17 cellular contexts compared by ENCODE assay signal in the genomic region with DNA sequence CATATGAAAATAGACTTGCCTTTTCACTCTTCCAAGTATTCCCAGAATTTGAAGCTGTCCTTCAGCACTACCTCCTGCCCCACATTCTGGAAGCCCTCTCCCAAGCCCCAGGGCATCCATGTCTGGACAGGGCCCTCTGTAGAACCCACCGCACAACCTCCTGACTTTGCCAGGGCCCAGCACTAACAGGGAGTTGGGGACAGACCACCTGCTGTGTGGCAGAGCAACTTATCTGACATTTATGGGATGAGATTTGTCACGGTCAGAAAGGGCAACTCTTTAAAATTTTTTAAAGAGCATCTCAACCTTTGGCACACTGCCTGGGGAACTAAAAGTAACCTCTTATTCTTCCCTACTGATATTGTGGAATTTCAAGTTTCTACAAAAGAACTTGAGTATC.
DNase-seq lines count a peak whose midpoint lies in the region; ATAC-seq and TF ChIP-seq lines count a peak whose summit lies in the region.
"Had no signal": no experiment of that assay in that cellular context is flagged by ENCODE, and none has a peak within 500 bp of the region (broad histone marks: within the 10 kb centered on the region; RNA-seq: fewer than 3 reads in every experiment).

No MANE protein-coding gene starts in this region.

- intact Hi-C loops in activated CD4-positive, alpha-beta T cell treated with anti-CD3 and anti-CD28 coated beads for 36 hours (cut with DNase I, micrococcal nuclease) = no loop called here
- intact Hi-C loops in tibial artery (cut with DNase I; ENCODE audit: low total_unique reads) = no loop called here

- H3K27me3 Mint-ChIP-seq in mesothelial cell of epicardium (ENCODE audit: low read depth) = no peaks in the 10 kb centered on the region
- H3K27me3 Mint-ChIP-seq in stimulated activated naive B cell treated with anti-CD40 and anti-IgM and Interleukin-4, amounts not matched to agents 10 μg/mL and 1 μg/mL and 100 μg/mL, for 72 hours = peaks cover 5 to 12% of the 10 kb centered on the region in 2 donors
- H3K27me3 Mint-ChIP-seq in activated CD4-positive, alpha-beta T cell treated with anti-CD3 and anti-CD28 coated beads for 36 hours = peaks cover 6% of the 10 kb centered on the region
- H3K27me3 Mint-ChIP-seq in progenitor cell of endocrine pancreas = no peaks in the 10 kb centered on the region

- H3K4me1 Mint-ChIP-seq in mesothelial cell of epicardium = peaks cover 35% of the 10 kb centered on the region
- H3K4me1 Mint-ChIP-seq in stimulated activated naive B cell treated with anti-CD40 and anti-IgM and Interleukin-4, amounts not matched to agents 10 μg/mL and 1 μg/mL and 100 μg/mL, for 72 hours = no peaks in the 10 kb centered on the region
- H3K4me1 Mint-ChIP-seq in activated CD4-positive, alpha-beta T cell treated with anti-CD3 and anti-CD28 coated beads for 36 hours = no peaks in the 10 kb centered on the region
- H3K4me1 Mint-ChIP-seq in progenitor cell of endocrine pancreas (ENCODE audit: low read depth) = peaks cover 13% of the 10 kb centered on the region
- H3K4me1 Mint-ChIP-seq: CD4-positive, alpha-beta memory T cell; GM23338 had no signal

- POLR2A ChIA-PET in activated CD4-positive, alpha-beta T cell treated with anti-CD3 and anti-CD28 coated beads for 36 hours (lab: Charles Lee) = no interaction called here

- no peak for TF ChIP-seq RAD21 in Ishikawa (IDR thresholded peaks at IDR 0.05; ENCODE audit: low read depth)

- TF ChIP-seq CTCF in mesothelial cell of epicardium (IDR thresholded peaks at IDR 0.05; ENCODE audit: unreplicated experiment) (no peak), progenitor cell of endocrine pancreas (IDR thresholded peaks at IDR 0.05; ENCODE audit: unreplicated experiment) (no peak), tibial artery (IDR thresholded peaks at IDR 0.05) (no peak)

- H3K4me3 Mint-ChIP-seq in mesothelial cell of epicardium = no peak overlapping the region
- no peak overlapping the region for H3K4me3 Mint-ChIP-seq in stimulated activated naive B cell treated with anti-CD40 and anti-IgM and Interleukin-4, amounts not matched to agents 10 μg/mL and 1 μg/mL and 100 μg/mL, for 72 hours
- no peak overlapping the region for H3K4me3 Mint-ChIP-seq in activated CD4-positive, alpha-beta T cell treated with anti-CD3 and anti-CD28 coated beads for 36 hours
- H3K4me3 Mint-ChIP-seq in progenitor cell of endocrine pancreas (ENCODE audit: low read depth) = no peak overlapping the region
- H3K4me3 Mint-ChIP-seq: CD4-positive, alpha-beta memory T cell; GM23338 had no signal

- H3K36me3 ChIP-seq in tibial artery = no peaks in the 10 kb centered on the region
- H3K36me3 ChIP-seq: BE2C had no signal

- no peaks in the 10 kb centered on the region for H3K9me3 ChIP-seq in tibial artery
- H3K9me3 ChIP-seq: A549, BE2C had no signal

- H3K27ac Mint-ChIP-seq in mesothelial cell of epicardium (peak overlapping the region; percentile 61), progenitor cell of endocrine pancreas (no peak overlapping the region)
- H3K27ac Mint-ChIP-seq in stimulated activated naive B cell treated with anti-CD40 and anti-IgM and Interleukin-4, amounts not matched to agents 10 μg/mL and 1 μg/mL and 100 μg/mL, for 72 hours = peak overlapping the region; percentile 14
- H3K27ac Mint-ChIP-seq in activated CD4-positive, alpha-beta T cell treated with anti-CD3 and anti-CD28 coated beads for 36 hours = no peak overlapping the region
- H3K27ac Mint-ChIP-seq: CD4-positive, alpha-beta memory T cell; GM23338 had no signal

- no peaks in the 10 kb centered on the region for H3K4me1 ChIP-seq in tibial artery
- H3K4me1 ChIP-seq: A549, BE2C had no signal

- peak; percentile 30 for DNase-seq in ELF-1 (ENCODE audit: low read depth, low spot score)
- DNase-seq in mesothelial cell of epicardium (ENCODE audit: low spot score in 2 of 2, unreplicated experiment in 2 of 2) = no peak
- DNase-seq in stimulated activated naive B cell treated with anti-CD40 and anti-IgM and Interleukin-4, amounts not matched to agents 10 μg/mL and 1 μg/mL and 100 μg/mL, for 72 hours = no peak
- no peak for DNase-seq in activated CD4-positive, alpha-beta T cell treated with anti-CD3 and anti-CD28 coated beads for 36 hours
- no peak for DNase-seq in progenitor cell of endocrine pancreas (ENCODE audit: low spot score, unreplicated experiment)
- no peak for DNase-seq in NCI-H1048 (lab: John Stamatoyannopoulos, UW)
- no peak for DNase-seq in tibial artery
- DNase-seq: BE2C; CD4-positive, alpha-beta memory T cell; DND-41; H7; IMR-90 had no signal

- no peaks in the 10 kb centered on the region for H3K9me3 Mint-ChIP-seq in mesothelial cell of epicardium
- H3K9me3 Mint-ChIP-seq in stimulated activated naive B cell treated with anti-CD40 and anti-IgM and Interleukin-4, amounts not matched to agents 10 μg/mL and 1 μg/mL and 100 μg/mL, for 72 hours = no peaks in the 10 kb centered on the region
- H3K9me3 Mint-ChIP-seq in activated CD4-positive, alpha-beta T cell treated with anti-CD3 and anti-CD28 coated beads for 36 hours (ENCODE audit: low read depth) = no peaks in the 10 kb centered on the region
- no peaks in the 10 kb centered on the region for H3K9me3 Mint-ChIP-seq in progenitor cell of endocrine pancreas (ENCODE audit: low read depth)
- H3K9me3 Mint-ChIP-seq: CD4-positive, alpha-beta memory T cell had no signal

- H3K36me3 Mint-ChIP-seq in mesothelial cell of epicardium (no peaks in the 10 kb centered on the region), progenitor cell of endocrine pancreas (ENCODE audit: insufficient read depth) (no peaks in the 10 kb centered on the region)
- no peaks in the 10 kb centered on the region for H3K36me3 Mint-ChIP-seq in stimulated activated naive B cell treated with anti-CD40 and anti-IgM and Interleukin-4, amounts not matched to agents 10 μg/mL and 1 μg/mL and 100 μg/mL, for 72 hours
- no peaks in the 10 kb centered on the region for H3K36me3 Mint-ChIP-seq in activated CD4-positive, alpha-beta T cell treated with anti-CD3 and anti-CD28 coated beads for 36 hours (ENCODE audit: low read depth)
- H3K36me3 Mint-ChIP-seq: CD4-positive, alpha-beta memory T cell had no signal

- ATAC-seq in stimulated activated naive B cell treated with anti-CD40 and anti-IgM and Interleukin-4, amounts not matched to agents 10 μg/mL and 1 μg/mL and 100 μg/mL, for 72 hours (replicated peaks) = no peak
- ATAC-seq in activated CD4-positive, alpha-beta T cell treated with anti-CD3 and anti-CD28 coated beads for 36 hours = no peak
- ATAC-seq: A549, GM12878, GM23338 had no signal

- CTCF ChIA-PET in activated CD4-positive, alpha-beta T cell treated with anti-CD3 and anti-CD28 coated beads for 36 hours (lab: Charles Lee) = no interaction called here

- no peak overlapping the region for H3K4me3 ChIP-seq in tibial artery
- H3K4me3 ChIP-seq: A549, GM12878, GM23338 had no signal

- H3K27ac ChIP-seq in tibial artery = no peak overlapping the region
- H3K27ac ChIP-seq: A549, C4-2B had no signal

- no peak for TF ChIP-seq EP300 in Ishikawa (IDR thresholded peaks at IDR 0.05; ENCODE audit: borderline replicate concordance)

- no peaks in the 10 kb centered on the region for H3K27me3 ChIP-seq in tibial artery
- H3K27me3 ChIP-seq: BE2C had no signal

TF ChIP-seq in Ishikawa, 13 proteins besides CTCF, POLR2A, EP300 and RAD21:
- no peak for TF ChIP-seq CREB1 (IDR thresholded peaks at IDR 0.05; ENCODE audit: low read depth)
- TF ChIP-seq EGR1 (IDR thresholded peaks at IDR 0.05) = no peak
- TF ChIP-seq, protein P1, sequence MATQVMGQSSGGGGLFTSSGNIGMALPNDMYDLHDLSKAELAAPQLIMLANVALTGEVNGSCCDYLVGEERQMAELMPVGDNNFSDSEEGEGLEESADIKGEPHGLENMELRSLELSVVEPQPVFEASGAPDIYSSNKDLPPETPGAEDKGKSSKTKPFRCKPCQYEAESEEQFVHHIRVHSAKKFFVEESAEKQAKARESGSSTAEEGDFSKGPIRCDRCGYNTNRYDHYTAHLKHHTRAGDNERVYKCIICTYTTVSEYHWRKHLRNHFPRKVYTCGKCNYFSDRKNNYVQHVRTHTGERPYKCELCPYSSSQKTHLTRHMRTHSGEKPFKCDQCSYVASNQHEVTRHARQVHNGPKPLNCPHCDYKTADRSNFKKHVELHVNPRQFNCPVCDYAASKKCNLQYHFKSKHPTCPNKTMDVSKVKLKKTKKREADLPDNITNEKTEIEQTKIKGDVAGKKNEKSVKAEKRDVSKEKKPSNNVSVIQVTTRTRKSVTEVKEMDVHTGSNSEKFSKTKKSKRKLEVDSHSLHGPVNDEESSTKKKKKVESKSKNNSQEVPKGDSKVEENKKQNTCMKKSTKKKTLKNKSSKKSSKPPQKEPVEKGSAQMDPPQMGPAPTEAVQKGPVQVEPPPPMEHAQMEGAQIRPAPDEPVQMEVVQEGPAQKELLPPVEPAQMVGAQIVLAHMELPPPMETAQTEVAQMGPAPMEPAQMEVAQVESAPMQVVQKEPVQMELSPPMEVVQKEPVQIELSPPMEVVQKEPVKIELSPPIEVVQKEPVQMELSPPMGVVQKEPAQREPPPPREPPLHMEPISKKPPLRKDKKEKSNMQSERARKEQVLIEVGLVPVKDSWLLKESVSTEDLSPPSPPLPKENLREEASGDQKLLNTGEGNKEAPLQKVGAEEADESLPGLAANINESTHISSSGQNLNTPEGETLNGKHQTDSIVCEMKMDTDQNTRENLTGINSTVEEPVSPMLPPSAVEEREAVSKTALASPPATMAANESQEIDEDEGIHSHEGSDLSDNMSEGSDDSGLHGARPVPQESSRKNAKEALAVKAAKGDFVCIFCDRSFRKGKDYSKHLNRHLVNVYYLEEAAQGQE (IDR thresholded peaks at IDR 0.05; ENCODE audit: low read depth) = peak; percentile 26; the same call in 1 of the 2 replicates

Comparison
In these comparisons a context has a peak if more than half of its experiments do, and no peak if none do; other contexts are left out.
1. H3K27ac Mint-ChIP-seq: peak in mesothelial cell of epicardium (single experiment) and stimulated activated naive B cell treated with anti-CD40 and anti-IgM and Interleukin-4, amounts not matched to agents 10 μg/mL and 1 μg/mL and 100 μg/mL, for 72 hours (single experiment); none in activated CD4-positive, alpha-beta T cell treated with anti-CD3 and anti-CD28 coated beads for 36 hours (single experiment) and progenitor cell of endocrine pancreas (single experiment).